In genomic region chr2:228901531-228901930, GRCh38 we compare ENCODE assay signal across 28 cellular contexts.
"Had no signal": no experiment of that assay in that cellular context is flagged by ENCODE, and none has a peak within 500 bp of the region (broad histone marks: within the 10 kb centered on the region; RNA-seq: fewer than 3 reads in every experiment).

No MANE protein-coding gene starts in this region.

- DNase-seq: activated CD4-positive, alpha-beta memory T cell treated with anti-CD3 and anti-CD28 coated beads, Interleukin-2, amount 10 ng/mL, durations not matched to agents 7 days and 5 days; activated CD4-positive, alpha-beta T cell treated with anti-CD3 and anti-CD28 coated beads for 36 hours; activated CD4-positive, alpha-beta T cell treated with anti-CD3 and anti-CD28 coated beads, Interleukin-2, amount 10 ng/mL, durations not matched to agents 7 days and 5 days; activated CD4-positive, alpha-beta T cell treated with anti-CD3 and anti-CD28 coated beads, Interleukin-2, amount 50 U/mL, for 4 hours; activated CD4-positive, CD25-positive, alpha-beta regulatory T cell; activated CD4-positive, CD25-positive, alpha-beta regulatory T cell treated with anti-CD3 and anti-CD28 coated beads, Interleukin-2, amount 50 U/mL, for 72 hours; activated CD8-positive, alpha-beta memory T cell treated with anti-CD3 and anti-CD28 coated beads, Interleukin-2, amount 50 U/mL, for 48 hours; activated gamma-delta T cell; activated naive CD4-positive, alpha-beta T cell; activated naive CD4-positive, alpha-beta T cell treated with anti-CD3 and anti-CD28 coated beads, Interleukin-2, amount 10 ng/mL, durations not matched to agents 7 days and 5 days; activated naive CD8-positive, alpha-beta T cell treated with anti-CD3 and anti-CD28 coated beads, Interleukin-2, amount 10 ng/mL, durations not matched to agents 7 days and 5 days; activated T-cell treated with anti-CD3 and anti-CD28 coated beads for 4 hours; activated T-cell treated with anti-CD3 and anti-CD28 coated beads, Interleukin-2, amount 50 U/mL, for 24 hours; activated T-cell treated with anti-CD3 and anti-CD28 coated beads, Interleukin-2, amount 50 U/mL, for 72 hours; central memory CD4-positive, alpha-beta T cell; cerebellar nuclear complex; colonic mucosa; effector CD8-positive, alpha-beta T cell; esophagus squamous epithelium; head of caudate nucleus; hippocampal formation; T-helper 2 cell had no signal

- H3K36me3 Mint-ChIP-seq: activated naive CD4-positive, alpha-beta T cell treated with anti-CD3 and anti-CD28 coated beads, Interleukin-2, amount 10 ng/mL, durations not matched to agents 7 days and 5 days; activated naive CD4-positive, alpha-beta T cell treated with anti-CD3 and anti-CD28 coated beads, Interleukin-2, amount 50 U/mL, for 72 hours; activated naive CD8-positive, alpha-beta T cell treated with anti-CD3 and anti-CD28 coated beads, Interleukin-2, amount 10 ng/mL, durations not matched to agents 7 days and 5 days; brain had no signal

- H3K4me1 ChIP-seq: ascending aorta, breast epithelium, colonic mucosa, esophagus squamous epithelium had no signal

- H3K9me3 ChIP-seq: ascending aorta, breast epithelium, colonic mucosa had no signal

- H3K4me1 Mint-ChIP-seq: activated CD4-positive, alpha-beta memory T cell treated with anti-CD3 and anti-CD28 coated beads, Interleukin-2, amount 10 ng/mL, durations not matched to agents 7 days and 5 days; activated CD4-positive, alpha-beta T cell treated with anti-CD3 and anti-CD28 coated beads for 36 hours; activated CD4-positive, alpha-beta T cell treated with anti-CD3 and anti-CD28 coated beads, Interleukin-2, amount 10 ng/mL, durations not matched to agents 7 days and 5 days; activated naive CD4-positive, alpha-beta T cell treated with anti-CD3 and anti-CD28 coated beads, Interleukin-2, amount 10 ng/mL, durations not matched to agents 7 days and 5 days; activated naive CD8-positive, alpha-beta T cell treated with anti-CD3 and anti-CD28 coated beads, Interleukin-2, amount 10 ng/mL, durations not matched to agents 7 days and 5 days; brain had no signal

- H3K27me3 Mint-ChIP-seq: activated CD4-positive, alpha-beta memory T cell treated with anti-CD3 and anti-CD28 coated beads, Interleukin-2, amount 10 ng/mL, durations not matched to agents 7 days and 5 days; activated CD4-positive, alpha-beta T cell treated with anti-CD3 and anti-CD28 coated beads for 36 hours; activated CD4-positive, alpha-beta T cell treated with anti-CD3 and anti-CD28 coated beads, Interleukin-2, amount 10 ng/mL, durations not matched to agents 7 days and 5 days; activated naive CD4-positive, alpha-beta T cell treated with anti-CD3 and anti-CD28 coated beads, Interleukin-2, amount 10 ng/mL, durations not matched to agents 7 days and 5 days; activated naive CD8-positive, alpha-beta T cell treated with anti-CD3 and anti-CD28 coated beads, Interleukin-2, amount 10 ng/mL, durations not matched to agents 7 days and 5 days; activated T-cell treated with anti-CD3 and anti-CD28 coated beads, Interleukin-2, amount 50 U/mL, for 24 hours; brain had no signal

- H3K27ac Mint-ChIP-seq: activated CD4-positive, alpha-beta memory T cell treated with anti-CD3 and anti-CD28 coated beads, Interleukin-2, amount 10 ng/mL, durations not matched to agents 7 days and 5 days; activated CD4-positive, alpha-beta T cell treated with anti-CD3 and anti-CD28 coated beads for 36 hours; activated CD4-positive, alpha-beta T cell treated with anti-CD3 and anti-CD28 coated beads, Interleukin-2, amount 10 ng/mL, durations not matched to agents 7 days and 5 days; activated naive CD4-positive, alpha-beta T cell treated with anti-CD3 and anti-CD28 coated beads, Interleukin-2, amount 10 ng/mL, durations not matched to agents 7 days and 5 days; activated naive CD4-positive, alpha-beta T cell treated with anti-CD3 and anti-CD28 coated beads, Interleukin-2, amount 50 U/mL, for 72 hours; activated naive CD8-positive, alpha-beta T cell treated with anti-CD3 and anti-CD28 coated beads, Interleukin-2, amount 10 ng/mL, durations not matched to agents 7 days and 5 days; activated T-cell treated with anti-CD3 and anti-CD28 coated beads, Interleukin-2, amount 50 U/mL, for 24 hours; activated T-cell treated with anti-CD3 and anti-CD28 coated beads, Interleukin-2, amount 50 U/mL, for 72 hours; brain had no signal

- H3K4me3 ChIP-seq: ascending aorta, breast epithelium, cardiac muscle cell, colonic mucosa, esophagus squamous epithelium had no signal

- H3K27ac ChIP-seq: ascending aorta, breast epithelium, cardiac muscle cell, colonic mucosa, epithelial cell of prostate, esophagus squamous epithelium had no signal

- H3K27me3 ChIP-seq: ascending aorta, breast epithelium, cardiac muscle cell, colonic mucosa, esophagus squamous epithelium had no signal

- H3K9me3 Mint-ChIP-seq: activated CD4-positive, alpha-beta memory T cell treated with anti-CD3 and anti-CD28 coated beads, Interleukin-2, amount 10 ng/mL, durations not matched to agents 7 days and 5 days; activated CD4-positive, alpha-beta T cell treated with anti-CD3 and anti-CD28 coated beads, Interleukin-2, amount 10 ng/mL, durations not matched to agents 7 days and 5 days; activated naive CD4-positive, alpha-beta T cell treated with anti-CD3 and anti-CD28 coated beads, Interleukin-2, amount 10 ng/mL, durations not matched to agents 7 days and 5 days; brain had no signal

- ATAC-seq: activated CD4-positive, alpha-beta T cell treated with anti-CD3 and anti-CD28 coated beads for 36 hours; activated naive CD4-positive, alpha-beta T cell treated with anti-CD3 and anti-CD28 coated beads, Interleukin-2, amount 50 U/mL, for 72 hours; activated T-cell treated with anti-CD3 and anti-CD28 coated beads, Interleukin-2, amount 50 U/mL, for 72 hours had no signal

- H3K36me3 ChIP-seq: ascending aorta, breast epithelium, cardiac muscle cell, colonic mucosa, esophagus squamous epithelium had no signal

- H3K4me3 Mint-ChIP-seq: activated CD4-positive, alpha-beta memory T cell treated with anti-CD3 and anti-CD28 coated beads, Interleukin-2, amount 10 ng/mL, durations not matched to agents 7 days and 5 days; activated CD4-positive, alpha-beta T cell treated with anti-CD3 and anti-CD28 coated beads for 36 hours; activated CD4-positive, alpha-beta T cell treated with anti-CD3 and anti-CD28 coated beads, Interleukin-2, amount 10 ng/mL, durations not matched to agents 7 days and 5 days; activated naive CD4-positive, alpha-beta T cell treated with anti-CD3 and anti-CD28 coated beads, Interleukin-2, amount 10 ng/mL, durations not matched to agents 7 days and 5 days; activated naive CD8-positive, alpha-beta T cell treated with anti-CD3 and anti-CD28 coated beads, Interleukin-2, amount 10 ng/mL, durations not matched to agents 7 days and 5 days; activated T-cell treated with anti-CD3 and anti-CD28 coated beads, Interleukin-2, amount 50 U/mL, for 24 hours; activated T-cell treated with anti-CD3 and anti-CD28 coated beads, Interleukin-2, amount 50 U/mL, for 72 hours; brain had no signal
